Comparison of ENCODE assay signal across 8 cellular contexts in the genomic region with DNA sequence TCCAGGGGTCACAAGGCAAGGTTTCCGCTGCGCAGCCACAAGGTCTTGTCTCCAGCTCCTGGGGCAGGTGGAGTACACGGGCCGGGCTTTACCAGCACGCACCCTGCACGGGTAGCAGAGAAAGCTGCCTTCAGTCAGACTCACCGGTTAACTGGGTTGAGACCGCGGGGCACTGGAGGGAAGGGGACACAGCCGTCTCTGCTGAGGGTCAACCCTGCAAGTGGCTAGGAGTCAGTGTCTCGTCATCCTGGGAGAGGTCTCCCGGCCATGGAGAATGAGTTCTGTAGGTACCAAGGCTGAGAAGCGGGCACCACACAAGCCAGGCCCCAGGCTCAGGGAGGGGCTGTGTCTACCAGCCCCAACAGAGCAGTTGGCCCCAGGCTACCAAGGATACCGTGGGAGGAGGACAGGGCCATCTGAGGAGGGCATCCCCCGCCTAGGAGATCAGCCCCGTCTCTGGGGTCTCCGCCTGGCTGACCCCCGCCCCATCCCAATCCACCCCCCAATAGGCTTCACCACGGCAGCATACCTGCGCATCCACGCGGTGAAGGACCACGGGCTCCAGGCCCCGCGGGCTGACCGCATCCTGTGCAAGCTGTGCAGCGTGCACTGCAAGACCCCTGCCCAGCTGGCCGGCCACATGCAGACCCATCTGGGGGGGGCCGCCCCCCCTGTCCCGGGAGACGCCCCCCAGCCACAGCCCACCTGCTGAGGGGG. TPM values are rescaled to one million over a fixed set of nuclear protein-coding genes. Genes with fewer than 3 reads are reported as not detected.
A peak's percentile ranks its signal among the peaks of the same experiment; 100 is the strongest.
DNase-seq lines count a peak whose midpoint lies in the region; ATAC-seq and TF ChIP-seq lines count a peak whose summit lies in the region.

No MANE protein-coding gene starts in this region.

- TF ChIP-seq EP300 in upper lobe of left lung (IDR thresholded peaks at IDR 0.05), result no peak

- DNase-seq in cardiac muscle cell (ENCODE audit: low read depth in 1 of 2, low spot score in 1 of 2), result no peak
- no peak for DNase-seq in Right ventricle myocardium superior
- peak in 6 of 7 donors; percentile 24 to 64 (median 48) for DNase-seq in adrenal gland
- no peak for DNase-seq in lower lobe of right lung
- peak in 1 of 2 donors; percentile 86 for DNase-seq in upper lobe of left lung
- no peak for DNase-seq in NCI-H146 treated with DMSO at 0.1 percent for 48 hours (lab: John Stamatoyannopoulos, UW; ENCODE audit: unreplicated experiment)
- no peak for DNase-seq in NOMO-1 (lab: John Stamatoyannopoulos, UW; ENCODE audit: unreplicated experiment in 2 of 2)

- ATAC-seq in Right ventricle myocardium superior (ENCODE audit: poor library complexity) (no peak), lower lobe of right lung (no peak), upper lobe of left lung (ENCODE audit: low FRiP score in 2 of 2) (no peak), GM18858 (IDR thresholded peaks at IDR 0.05; ENCODE audit: unreplicated experiment) (no peak)

- no peaks in the 10 kb centered on the region for H3K9me3 ChIP-seq in cardiac muscle cell (ENCODE audit: low read depth)
- no peaks in the 10 kb centered on the region for H3K9me3 ChIP-seq in adrenal gland (replicated peaks in 1 of 3)
- no peaks in the 10 kb centered on the region for H3K9me3 ChIP-seq in lower lobe of right lung
- H3K9me3 ChIP-seq in upper lobe of left lung, result no peaks in the 10 kb centered on the region

- H3K4me3 ChIP-seq in cardiac muscle cell (no peak overlapping the region), adrenal gland (peak overlapping the region in 1 of 4 donors; percentile 66), lower lobe of right lung (peak overlapping the region; percentile 69), upper lobe of left lung (peak overlapping the region in 2 of 4 donors; percentile 4 to 74)

- TF ChIP-seq POLR2A in adrenal gland (IDR thresholded peaks at IDR 0.05), result peak in 1 of 2 donors; percentile 10
- no peak for TF ChIP-seq POLR2A in upper lobe of left lung (IDR thresholded peaks at IDR 0.05)

- 62 to 76% (median 66%) methylated on average over 14 to 31 of the region's 31 CpGs for WGBS in adrenal gland, 4 donors
- WGBS in upper lobe of left lung, 2 donors, result 76 to 77% methylated on average over 12 to 23 of the region's 31 CpGs

- no peak for TF ChIP-seq CTCF in cardiac muscle cell (IDR thresholded peaks at IDR 0.05; ENCODE audit: low read depth, low read length)
- no peak for TF ChIP-seq CTCF in adrenal gland (IDR thresholded peaks at IDR 0.05)
- no peak for TF ChIP-seq CTCF in lower lobe of right lung (IDR thresholded peaks at IDR 0.05)
- no peak for TF ChIP-seq CTCF in upper lobe of left lung (IDR thresholded peaks at IDR 0.05)

- H3K27ac ChIP-seq in cardiac muscle cell (peak overlapping the region; percentile 87), adrenal gland (peak overlapping the region in 4 of 5 donors; percentile 62 to 97 (median 94)), lower lobe of right lung (peak overlapping the region; percentile 86), upper lobe of left lung (peak overlapping the region; percentile 86 to 94 (median 92))

- H3K27me3 ChIP-seq in cardiac muscle cell (no peaks in the 10 kb centered on the region), adrenal gland (no peaks in the 10 kb centered on the region), lower lobe of right lung (ENCODE audit: low read depth) (no peaks in the 10 kb centered on the region), upper lobe of left lung (peaks cover 0 to 5% (median 0%) of the 10 kb centered on the region in 4 donors)

- peaks cover 27% of the 10 kb centered on the region for H3K4me1 ChIP-seq in cardiac muscle cell (ENCODE audit: low read depth)
- H3K4me1 ChIP-seq in adrenal gland (replicated peaks in 1 of 2), result peaks cover 34 to 57% of the 10 kb centered on the region in 2 donors
- H3K4me1 ChIP-seq in lower lobe of right lung, result peaks cover 57% of the 10 kb centered on the region
- H3K4me1 ChIP-seq in upper lobe of left lung, result peaks cover 52 to 74% (median 62%) of the 10 kb centered on the region in 4 donors

- H3K36me3 ChIP-seq in cardiac muscle cell (peaks cover 10% of the 10 kb centered on the region), adrenal gland (replicated peaks in 1 of 2) (peaks cover 0 to 18% of the 10 kb centered on the region in 2 donors), lower lobe of right lung (peaks cover 21% of the 10 kb centered on the region), upper lobe of left lung (peaks cover 2 to 21% (median 17%) of the 10 kb centered on the region in 4 donors)

- intact Hi-C loops in Right ventricle myocardium superior (cut with DNase I) (loop anchor here (10.0 kb wide), 1 partner anchor 1116 kb away; a partner anchor contains a TSS), adrenal gland (cut with DNase I) (no loop called here), lower lobe of right lung (cut with DNase I) (no loop called here)

RNA-seq across cellular contexts. Expression of a gene that starts 2.8 kb away (rescaled TPM):
- 17.9 and 19.7 TPM in 2 replicates for total RNA-seq in cardiac muscle cell
- 19.3 and 19.8 TPM in 2 replicates for polyA plus RNA-seq in cardiac muscle cell
- 3.3 TPM for total RNA-seq in Right ventricle myocardium superior
- total RNA-seq in adrenal gland, result 1 to 10 TPM in 7 of 8 donors, not detected in 1; 1.4 to 8.8 (median 1.9) TPM
- 10 to 100 TPM in 1 of 3 donors, 1 to 10 TPM in 1, under 1 TPM in 1; 0.97 to 32.0 (median 5.0) TPM for polyA plus RNA-seq in adrenal gland
- 3.2 TPM for total RNA-seq in lower lobe of right lung
- 10 to 100 TPM in 2 of 6 donors, 1 to 10 TPM in 4; 1.4 to 13.6 (median 2.5) TPM for total RNA-seq in upper lobe of left lung

RNA-seq across cellular contexts. Expression of a gene that starts 2.9 kb away (rescaled TPM):
- total RNA-seq in cardiac muscle cell, result 310 and 370 TPM in 2 replicates
- polyA plus RNA-seq in cardiac muscle cell, result 186 and 257 TPM in 2 replicates
- total RNA-seq in Right ventricle myocardium superior, result 74.0 TPM
- 100 to 1,000 TPM in 6 of 8 donors, 10 to 100 TPM in 2; 78.8 to 247 (median 145) TPM for total RNA-seq in adrenal gland
- 100 to 1,000 TPM; 108 to 304 (median 147) TPM for polyA plus RNA-seq in adrenal gland
- 169 TPM for total RNA-seq in lower lobe of right lung
- total RNA-seq in upper lobe of left lung, result 100 to 1,000 TPM in 5 of 6 donors, 10 to 100 TPM in 1; 83.7 to 232 (median 165) TPM

RNA-seq across cellular contexts. Expression of a gene that starts 6.8 kb away (rescaled TPM):
- total RNA-seq in cardiac muscle cell (113 and 120 TPM in 2 replicates), Right ventricle myocardium superior (14.7 TPM), adrenal gland (10 to 100 TPM; 17.1 to 47.1 (median 39.8) TPM), lower lobe of right lung (18.1 TPM), upper lobe of left lung (10 to 100 TPM; 22.6 to 49.5 (median 34.6) TPM)
- polyA plus RNA-seq in cardiac muscle cell (106 and 113 TPM in 2 replicates), adrenal gland (10 to 100 TPM; 14.2 to 89.1 (median 60.9) TPM)

RNA-seq across cellular contexts. Expression of a gene that starts 11.1 kb away (rescaled TPM):
- total RNA-seq in cardiac muscle cell (8.9 and 25.0 TPM in 2 replicates), Right ventricle myocardium superior (45.5 TPM), adrenal gland (100 to 1,000 TPM; 242 to 492 (median 362) TPM), lower lobe of right lung (248 TPM), upper lobe of left lung (100 to 1,000 TPM; 260 to 411 (median 312) TPM)
- polyA plus RNA-seq in cardiac muscle cell (9.3 and 21.2 TPM in 2 replicates), adrenal gland (100 to 1,000 TPM; 200 to 470 (median 321) TPM)

RNA-seq across cellular contexts. Expression of a gene that starts 18.6 kb away (rescaled TPM):
- total RNA-seq in cardiac muscle cell (57.5 and 121 TPM in 2 replicates), Right ventricle myocardium superior (59.8 TPM), adrenal gland (10 to 100 TPM in 7 of 8 donors, 1 to 10 TPM in 1; 8.8 to 30.7 (median 16.2) TPM), lower lobe of right lung (21.8 TPM), upper lobe of left lung (10 to 100 TPM in 5 of 6 donors, 1 to 10 TPM in 1; 9.1 to 43.5 (median 26.6) TPM)
- polyA plus RNA-seq in cardiac muscle cell (59.5 and 103 TPM in 2 replicates), adrenal gland (100 to 1,000 TPM in 2 of 3 donors, 1 to 10 TPM in 1; 9.1 to 127 (median 112) TPM)

Comparison
In these comparisons a context has a peak if more than half of its experiments do, and no peak if none do; other contexts are left out.
1. DNase-seq: peak in adrenal gland (6 of 7); none in cardiac muscle cell (0 of 2), Right ventricle myocardium superior (single experiment), lower lobe of right lung (single experiment), NCI-H146 treated with DMSO at 0.1 percent for 48 hours (single experiment) and NOMO-1 (0 of 2).
2. Peak in every context shown above with its lines, with median percentiles within 50 percentile points of each other: H3K27ac ChIP-seq.